22 cellular contexts compared by ENCODE assay signal in the genomic region with DNA sequence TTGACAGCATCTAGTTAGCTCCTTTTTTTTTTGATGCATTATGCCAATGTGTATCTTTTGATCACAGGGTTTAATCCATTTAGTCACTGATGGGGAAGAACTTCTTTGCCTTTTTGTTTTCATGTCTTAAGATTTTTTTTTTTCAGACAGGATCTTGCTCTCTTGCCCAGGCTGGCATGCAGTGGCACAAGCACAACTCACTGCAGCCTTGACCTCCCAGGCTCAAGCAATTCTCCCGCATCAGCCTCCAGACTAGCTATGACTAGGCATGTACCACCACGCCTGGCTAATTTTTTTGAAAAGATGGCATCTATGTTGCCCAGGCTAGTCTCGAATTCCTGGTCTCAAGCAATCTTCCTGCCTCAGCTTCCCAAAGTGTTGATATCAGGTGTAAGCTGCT. TPM values are rescaled to one million over a fixed set of nuclear protein-coding genes. Genes with fewer than 3 reads are reported as not detected.
DNase-seq lines count a peak whose midpoint lies in the region; ATAC-seq, FAIRE-seq and TF ChIP-seq lines count a peak whose summit lies in the region.
"Had no signal": no experiment of that assay in that cellular context is flagged by ENCODE, and none has a peak within 500 bp of the region (broad histone marks: within the 10 kb centered on the region; RNA-seq: fewer than 3 reads in every experiment).

No MANE protein-coding gene starts in this region.

- H3K4me3 Mint-ChIP-seq in activated T-helper 17 cell treated with anti-CD3 and anti-CD28 coated beads, Interleukin-2, amount 50 U/mL, for 72 hours = no peak overlapping the region
- H3K4me3 Mint-ChIP-seq in chondrocyte (ENCODE audit: unreplicated experiment) = no peak overlapping the region
- H3K4me3 Mint-ChIP-seq: CD4-positive, alpha-beta memory T cell; GM23338; H9 had no signal

- H3K27me3 Mint-ChIP-seq in activated T-helper 17 cell treated with anti-CD3 and anti-CD28 coated beads, Interleukin-2, amount 50 U/mL, for 72 hours = no peaks in the 10 kb centered on the region
- no peaks in the 10 kb centered on the region for H3K27me3 Mint-ChIP-seq in chondrocyte (ENCODE audit: low read depth)
- H3K27me3 Mint-ChIP-seq: CD4-positive, alpha-beta memory T cell had no signal

- no peak for ATAC-seq in activated T-helper 17 cell treated with anti-CD3 and anti-CD28 coated beads, Interleukin-2, amount 50 U/mL, for 72 hours (replicated peaks)
- ATAC-seq: GM23338, HCT116 had no signal

- peak overlapping the region; percentile 7 for H3K27ac Mint-ChIP-seq in activated T-helper 17 cell treated with anti-CD3 and anti-CD28 coated beads, Interleukin-2, amount 50 U/mL, for 72 hours
- H3K27ac Mint-ChIP-seq in chondrocyte (ENCODE audit: unreplicated experiment) = peak overlapping the region; percentile 66
- H3K27ac Mint-ChIP-seq: CD4-positive, alpha-beta memory T cell had no signal

- peaks cover 4% of the 10 kb centered on the region for H3K9me3 Mint-ChIP-seq in activated T-helper 17 cell treated with anti-CD3 and anti-CD28 coated beads, Interleukin-2, amount 50 U/mL, for 72 hours
- peaks cover 12% of the 10 kb centered on the region for H3K9me3 Mint-ChIP-seq in chondrocyte (ENCODE audit: low read depth)

- H3K9me3 ChIP-seq in small intestine (ENCODE audit: control insufficient read depth, low read depth) = no peaks in the 10 kb centered on the region

- peaks cover 61% of the 10 kb centered on the region for H3K36me3 Mint-ChIP-seq in activated T-helper 17 cell treated with anti-CD3 and anti-CD28 coated beads, Interleukin-2, amount 50 U/mL, for 72 hours (ENCODE audit: low read depth)
- peaks cover 24% of the 10 kb centered on the region for H3K36me3 Mint-ChIP-seq in chondrocyte (ENCODE audit: low read depth)

- H3K4me1 Mint-ChIP-seq in activated T-helper 17 cell treated with anti-CD3 and anti-CD28 coated beads, Interleukin-2, amount 50 U/mL, for 72 hours = no peaks in the 10 kb centered on the region
- no peaks in the 10 kb centered on the region for H3K4me1 Mint-ChIP-seq in chondrocyte (ENCODE audit: low read depth)
- H3K4me1 Mint-ChIP-seq: CD4-positive, alpha-beta memory T cell; H9 had no signal

- H3K36me3 ChIP-seq in small intestine (ENCODE audit: control insufficient read depth in 2 of 2, insufficient read depth in 2 of 2, low read length in 2 of 2) = peaks cover 0 to 5% of the 10 kb centered on the region in 2 donors

- 96 to 98% (median 97%) methylated on average over 3 of the region's 3 CpGs for WGBS in small intestine, 3 donors

- no peak for TF ChIP-seq CTCF in chondrocyte (IDR thresholded peaks at IDR 0.05)

- no peak overlapping the region for H3K27ac ChIP-seq in small intestine (ENCODE audit: low read depth in 1 of 2, low read length in 1 of 2)

- H3K4me1 ChIP-seq in small intestine (ENCODE audit: control insufficient read depth in 2 of 2, insufficient read depth in 1 of 2, low read depth in 1 of 2, low read length in 1 of 2) = no peaks in the 10 kb centered on the region

- no peak overlapping the region for H3K4me3 ChIP-seq in small intestine (ENCODE audit: low read depth in 1 of 2, low read length in 2 of 2)
- H3K4me3 ChIP-seq: GM23338 had no signal

- no peak for DNase-seq in chondrocyte (ENCODE audit: low spot score)
- DNase-seq in NCI-H187 (lab: John Stamatoyannopoulos, UW) = no peak
- no peak for DNase-seq in activated naive CD4-positive, alpha-beta T cell treated with anti-CD3 and anti-CD28 coated beads, Interleukin-2, amount 50 U/mL, for 16 hours
- no peak for DNase-seq in small intestine
- DNase-seq: C1 segment of cervical spinal cord; Calu3; CD4-positive, alpha-beta memory T cell; COR-L47; DMS53; DMS79 treated with DMSO at 0.1 percent for 48 hours; H9 had no signal

- FAIRE-seq in small intestine (lab: Jason Lieb, UNC) = no peak
- FAIRE-seq: G401.6, GM18507 had no signal

- no peaks in the 10 kb centered on the region for H3K27me3 ChIP-seq in small intestine (ENCODE audit: control insufficient read depth in 2 of 2, insufficient read depth in 2 of 2, low read length in 2 of 2)

TF ChIP-seq in PFSK-1, 5 proteins besides CTCF, POLR2A, EP300 and RAD21:
- 0 out of 2 replicates have a peak, but pooled peaks have one; percentile 17 for TF ChIP-seq POLR2AphosphoS5 (IDR thresholded peaks at IDR 0.05; ENCODE audit: low read depth, low read length)
- TF ChIP-seq, protein P1, sequence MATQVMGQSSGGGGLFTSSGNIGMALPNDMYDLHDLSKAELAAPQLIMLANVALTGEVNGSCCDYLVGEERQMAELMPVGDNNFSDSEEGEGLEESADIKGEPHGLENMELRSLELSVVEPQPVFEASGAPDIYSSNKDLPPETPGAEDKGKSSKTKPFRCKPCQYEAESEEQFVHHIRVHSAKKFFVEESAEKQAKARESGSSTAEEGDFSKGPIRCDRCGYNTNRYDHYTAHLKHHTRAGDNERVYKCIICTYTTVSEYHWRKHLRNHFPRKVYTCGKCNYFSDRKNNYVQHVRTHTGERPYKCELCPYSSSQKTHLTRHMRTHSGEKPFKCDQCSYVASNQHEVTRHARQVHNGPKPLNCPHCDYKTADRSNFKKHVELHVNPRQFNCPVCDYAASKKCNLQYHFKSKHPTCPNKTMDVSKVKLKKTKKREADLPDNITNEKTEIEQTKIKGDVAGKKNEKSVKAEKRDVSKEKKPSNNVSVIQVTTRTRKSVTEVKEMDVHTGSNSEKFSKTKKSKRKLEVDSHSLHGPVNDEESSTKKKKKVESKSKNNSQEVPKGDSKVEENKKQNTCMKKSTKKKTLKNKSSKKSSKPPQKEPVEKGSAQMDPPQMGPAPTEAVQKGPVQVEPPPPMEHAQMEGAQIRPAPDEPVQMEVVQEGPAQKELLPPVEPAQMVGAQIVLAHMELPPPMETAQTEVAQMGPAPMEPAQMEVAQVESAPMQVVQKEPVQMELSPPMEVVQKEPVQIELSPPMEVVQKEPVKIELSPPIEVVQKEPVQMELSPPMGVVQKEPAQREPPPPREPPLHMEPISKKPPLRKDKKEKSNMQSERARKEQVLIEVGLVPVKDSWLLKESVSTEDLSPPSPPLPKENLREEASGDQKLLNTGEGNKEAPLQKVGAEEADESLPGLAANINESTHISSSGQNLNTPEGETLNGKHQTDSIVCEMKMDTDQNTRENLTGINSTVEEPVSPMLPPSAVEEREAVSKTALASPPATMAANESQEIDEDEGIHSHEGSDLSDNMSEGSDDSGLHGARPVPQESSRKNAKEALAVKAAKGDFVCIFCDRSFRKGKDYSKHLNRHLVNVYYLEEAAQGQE (IDR thresholded peaks at IDR 0.05; ENCODE audit: insufficient read depth in 1 of 2, low read depth in 2 of 2, low read length in 2 of 2) = no peak

RNA-seq across cellular contexts. Expression of a gene that starts 46.4 kb away (rescaled TPM):
- polyA plus RNA-seq in PFSK-1 (2012; ENCODE audit: insufficient read length, low read depth) = not detected
- total RNA-seq in activated T-helper 17 cell treated with anti-CD3 and anti-CD28 coated beads, Interleukin-2, amount 50 U/mL, for 72 hours = not detected
- not detected in 3 replicates for total RNA-seq in chondrocyte
- 10 to 100 TPM; 18.7 to 42.2 (median 31.5) TPM for polyA plus RNA-seq in small intestine
- total RNA-seq: A172; A673; Calu3; CD4-positive, alpha-beta memory T cell; Daoy; GM23338; H4; H9 had no signal
- polyA plus RNA-seq: BJ; CD4-positive, alpha-beta memory T cell; GM23338 had no signal
